In genomic region chr16:1871974-1872635, GRCh38 we compare ENCODE assay signal across 9 cellular contexts. TPM values are rescaled to one million over a fixed set of nuclear protein-coding genes. Genes with fewer than 3 reads are reported as not detected.
DNase-seq lines count a peak whose midpoint lies in the region; ATAC-seq and TF ChIP-seq lines count a peak whose summit lies in the region.
"Had no signal": no experiment of that assay in that cellular context is flagged by ENCODE, and none has a peak within 500 bp of the region (broad histone marks: within the 10 kb centered on the region; RNA-seq: fewer than 3 reads in every experiment).

Gene MEIOB, minus strand, starts transcription at chr16:1872164. Its CDS starts 3,989 bp downstream, at chr16:1868175.

- no peaks in the 10 kb centered on the region for H3K36me3 ChIP-seq in tibial nerve
- H3K36me3 ChIP-seq: SJSA1 had no signal

- peaks cover 0 to 6% (median 0%) of the 10 kb centered on the region in 4 donors for H3K4me1 ChIP-seq in tibial nerve

- TF ChIP-seq CTCF in tibial nerve (IDR thresholded peaks at IDR 0.05), result no peak

- no peak for TF ChIP-seq EP300 in tibial nerve (IDR thresholded peaks at IDR 0.05)

- no peaks in the 10 kb centered on the region for H3K9me3 ChIP-seq in tibial nerve

- H3K4me3 ChIP-seq in tibial nerve, result peak within 1 kb of the TSS in 1 of 4 donors; percentile 20
- H3K4me3 ChIP-seq: SJSA1 had no signal

- ATAC-seq in activated CD4-positive, CD25-positive, alpha-beta regulatory T cell treated with anti-CD3 and anti-CD28 coated beads, Interleukin-2, amount 50 U/mL, for 24 hours, result no peak
- ATAC-seq in HG03432 (IDR thresholded peaks at IDR 0.05; ENCODE audit: unreplicated experiment), result no peak

- peak; percentile 16 for DNase-seq in activated CD4-positive, CD25-positive, alpha-beta regulatory T cell treated with anti-CD3 and anti-CD28 coated beads, Interleukin-2, amount 50 U/mL, for 16 hours (ENCODE audit: low read depth, low spot score)
- DNase-seq in activated T-cell treated with anti-CD3 and anti-CD28 coated beads for 4 hours, result peak; percentile 26
- DNase-seq in germinal center (ENCODE audit: low spot score), result peak; percentile 10
- peak in 2 of 3 donors; percentile 25 to 46 for DNase-seq in stimulated activated CD4-positive, alpha-beta T cell treated with anti-CD3 and anti-CD28 coated beads, Interleukin-12 subunit alpha, Interleukin-12 subunit beta, amount 100 ng/mL, for 48 hours (ENCODE audit: low read depth in 2 of 3, low spot score in 1 of 3)
- DNase-seq in tibial nerve (ENCODE audit: low spot score in 2 of 2), result no peak
- no peak for DNase-seq in glomerular visceral epithelial cell (ENCODE audit: extremely low spot score)

- H3K27me3 ChIP-seq in tibial nerve, result peaks cover 0 to 57% of the 10 kb centered on the region in 2 donors

- TF ChIP-seq POLR2A in tibial nerve (IDR thresholded peaks at IDR 0.05), result no peak

- H3K27ac ChIP-seq in tibial nerve, result no peak within 1 kb of the TSS
- H3K27ac ChIP-seq: SJSA1 had no signal

- 10 to 11% methylated on average over 23 to 51 of the region's 68 CpGs for WGBS in tibial nerve, 2 donors

RNA-seq across cellular contexts. Expression of gene MEIOB, which starts in this region (rescaled TPM):
- not detected for total RNA-seq in tibial nerve
- total RNA-seq: SJSA1 had no signal

Comparison
In these comparisons a context has a peak if more than half of its experiments do, and no peak if none do; other contexts are left out.
1. DNase-seq: peak in activated CD4-positive, CD25-positive, alpha-beta regulatory T cell treated with anti-CD3 and anti-CD28 coated beads, Interleukin-2, amount 50 U/mL, for 16 hours (single experiment), activated T-cell treated with anti-CD3 and anti-CD28 coated beads for 4 hours (single experiment), germinal center (single experiment) and stimulated activated CD4-positive, alpha-beta T cell treated with anti-CD3 and anti-CD28 coated beads, Interleukin-12 subunit alpha, Interleukin-12 subunit beta, amount 100 ng/mL, for 48 hours (2 of 3); none in tibial nerve (0 of 2) and glomerular visceral epithelial cell (single experiment).